9 cellular contexts compared by ENCODE assay signal in genomic region chr17:76191891-76192290, GRCh38. TPM values are rescaled to one million over a fixed set of nuclear protein-coding genes. Genes with fewer than 3 reads are reported as not detected.
DNase-seq lines count a peak whose midpoint lies in the region; ATAC-seq, FAIRE-seq and TF ChIP-seq lines count a peak whose summit lies in the region.
"Had no signal": no experiment of that assay in that cellular context is flagged by ENCODE, and none has a peak within 500 bp of the region (broad histone marks: within the 10 kb centered on the region; RNA-seq: fewer than 3 reads in every experiment).

No MANE protein-coding gene starts in this region.

- peak overlapping the region; percentile 55 for H3K4me2 ChIP-seq in MM.1S (ENCODE audit: low read depth, low read length)

- FAIRE-seq in GM12891 (lab: Jason Lieb, UNC): peak; percentile 83

- H3K4me3 ChIP-seq in MM.1S (ENCODE audit: low read length) (peak overlapping the region; percentile 23), dorsolateral prefrontal cortex (no peak overlapping the region)
- H3K4me3 ChIP-seq in effector memory CD4-positive, alpha-beta T cell (ENCODE audit: insufficient read depth, low read depth, low read length, poor library complexity, severe bottlenecking): peak overlapping the region; percentile 24

- no peaks in the 10 kb centered on the region for H3K36me3 Mint-ChIP-seq in Calu3 (ENCODE audit: insufficient read depth, unreplicated experiment)

- H3K27ac Mint-ChIP-seq in Calu3 (ENCODE audit: unreplicated experiment): no peak overlapping the region

- no peaks in the 10 kb centered on the region for H3K9me2 ChIP-seq in MM.1S (replicated peaks; ENCODE audit: insufficient read depth, low read length)

- peak; percentile 75 for ATAC-seq in GM21447 (IDR thresholded peaks at IDR 0.05; ENCODE audit: unreplicated experiment)

- H3K27ac ChIP-seq in MM.1S (ENCODE audit: low read length) (peak overlapping the region; percentile 93), dorsolateral prefrontal cortex (peak overlapping the region in 1 of 59 donors; percentile 36)
- peak overlapping the region; percentile 70 for H3K27ac ChIP-seq in effector memory CD4-positive, alpha-beta T cell (ENCODE audit: insufficient read depth, low read length, poor library complexity, severe bottlenecking)

- no peak for TF ChIP-seq POLR2A in GM12891 (IDR thresholded peaks at IDR 0.05; ENCODE audit: low read depth, low read length)

- peak overlapping the region; percentile 51 for H3K9ac ChIP-seq in MM.1S (ENCODE audit: low read length)

- no peaks in the 10 kb centered on the region for H3K36me3 ChIP-seq in MM.1S (replicated peaks; ENCODE audit: insufficient read depth, low read length)
- no peaks in the 10 kb centered on the region for H3K36me3 ChIP-seq in effector memory CD4-positive, alpha-beta T cell (ENCODE audit: control insufficient read depth, insufficient read depth, low read length)

- no peaks in the 10 kb centered on the region for H3K9me3 ChIP-seq in MM.1S (replicated peaks; ENCODE audit: insufficient read depth, low read length)
- H3K9me3 ChIP-seq in effector memory CD4-positive, alpha-beta T cell (ENCODE audit: control insufficient read depth, low read length): no peaks in the 10 kb centered on the region

- peaks cover 36% of the 10 kb centered on the region for H3F3A ChIP-seq in MM.1S (ENCODE audit: insufficient read depth, low read length)

- CTCF ChIA-PET in Calu3 (lab: Charles Lee): interaction anchor here (0.7 to 1.0 kb wide), 3 partner anchors 10 to 68 kb away, joined by 3 to 6 read pairs (median 3); no protein-coding TSS in a partner anchor

- intact Hi-C loops in Calu3 (cut with micrococcal nuclease; ENCODE audit: unreplicated experiment): no loop called here
- intact Hi-C loops in dorsolateral prefrontal cortex (cut with DNase I): no loop called here

- 0 out of 2 replicates have a peak overlapping the region, but pooled peaks have one; percentile 9 for H2AFZ ChIP-seq in MM.1S (ENCODE audit: low read length)

- no peaks in the 10 kb centered on the region for H3K9me3 Mint-ChIP-seq in Calu3 (ENCODE audit: low read depth, unreplicated experiment)

- no peaks in the 10 kb centered on the region for H4K20me1 ChIP-seq in MM.1S (ENCODE audit: insufficient read depth, low read length)

- no peaks in the 10 kb centered on the region for H3K27me3 Mint-ChIP-seq in Calu3 (ENCODE audit: unreplicated experiment)

- no peak overlapping the region for H3K4me3 Mint-ChIP-seq in Calu3 (ENCODE audit: low read depth, unreplicated experiment)

- H3K4me1 ChIP-seq in MM.1S (ENCODE audit: low read length): peaks cover 51% of the 10 kb centered on the region
- peaks cover 66% of the 10 kb centered on the region for H3K4me1 ChIP-seq in effector memory CD4-positive, alpha-beta T cell (ENCODE audit: control insufficient read depth, insufficient read depth, low read length, poor library complexity, severe bottlenecking)

- DNase-seq in GM12891 (ENCODE audit: insufficient read length, low spot score) (peak; percentile 40), MM.1S (peak; percentile 90), occipital lobe (lab: John Stamatoyannopoulos, UW) (no peak), Calu3 (no peak), dorsolateral prefrontal cortex (no peak), medulla oblongata (ENCODE audit: extremely low spot score) (no peak)
- peak in 2 of 3 donors; percentile 18 to 27 for DNase-seq in effector memory CD4-positive, alpha-beta T cell
- DNase-seq: NCI-H1092 treated with DMSO at 0.1 percent for 48 hours had no signal

- no peaks in the 10 kb centered on the region for H3K4me1 Mint-ChIP-seq in Calu3 (ENCODE audit: low read depth, unreplicated experiment)

- H3K27me3 ChIP-seq in MM.1S (replicated peaks; ENCODE audit: insufficient read depth, low read length): no peaks in the 10 kb centered on the region
- H3K27me3 ChIP-seq in effector memory CD4-positive, alpha-beta T cell (replicated peaks; ENCODE audit: control insufficient read depth, insufficient read depth, low read length, poor library complexity, severe bottlenecking): no peaks in the 10 kb centered on the region
- H3K27me3 ChIP-seq in dorsolateral prefrontal cortex: no peaks in the 10 kb centered on the region

- TF ChIP-seq CTCF in MM.1S (IDR thresholded peaks at IDR 0.05; ENCODE audit: low read length) (no peak), Calu3 (IDR thresholded peaks at IDR 0.05; ENCODE audit: unreplicated experiment) (no peak), dorsolateral prefrontal cortex (IDR thresholded peaks at IDR 0.05 in 54 of 56, conservative IDR thresholded peaks at IDR 0.05 in 2 of 56; ENCODE audit: low read depth in 1 of 56, partially characterized antibody in 56 of 56) (no peak)

- H3K79me2 ChIP-seq in MM.1S (ENCODE audit: low read length): no peaks in the 10 kb centered on the region

- BruUV-seq in Calu3 (replicated peaks; lab: Mats Ljungman, UMichigan): no TSS peak

TF ChIP-seq in GM12891, 5 proteins besides CTCF, POLR2A, EP300 and RAD21:
- TF ChIP-seq POLR2AphosphoS5 (IDR thresholded peaks at IDR 0.05; ENCODE audit: low read depth, low read length) (no peak), POU2F2 (IDR thresholded peaks at IDR 0.05; ENCODE audit: low read depth, low read length) (no peak), SPI1 (IDR thresholded peaks at IDR 0.05; ENCODE audit: low read depth, low read length) (no peak), PAX5 (IDR thresholded peaks at IDR 0.05; ENCODE audit: insufficient read depth, low read length, severe bottlenecking) (no peak), TAF1 (IDR thresholded peaks at IDR 0.05; ENCODE audit: low read depth, low read length) (no peak)

RNA-seq across cellular contexts. Expression of gene RNF157, which starts 48.4 kb away (rescaled TPM):
- 0.47 TPM for polyA plus RNA-seq in GM12891 (2012; ENCODE audit: low read depth, missing spikeins)
- total RNA-seq in occipital lobe: 17.5 TPM
- 15.3 and 17.6 TPM in 2 replicates for total RNA-seq in Calu3 (2022)
- 100 to 1,000 TPM in 116 of 120 experiments, 10 to 100 TPM in 4; 66.1 to 191 (median 137) TPM for total RNA-seq in dorsolateral prefrontal cortex

RNA-seq across cellular contexts. Expression of gene FOXJ1, which starts 50.8 kb away (rescaled TPM):
- polyA plus RNA-seq in GM12891 (2012; ENCODE audit: low read depth, missing spikeins): 0.09 TPM
- 4.5 TPM for total RNA-seq in occipital lobe
- total RNA-seq in Calu3 (2022): 0.15 TPM in 1 of 2 replicates, not detected in the other
- 10 to 100 TPM in 5 of 120 experiments, 1 to 10 TPM in 102, under 1 TPM in 13; 0.39 to 24.1 (median 2.3) TPM for total RNA-seq in dorsolateral prefrontal cortex

Comparison
In these comparisons a context has a peak if more than half of its experiments do, and no peak if none do; other contexts are left out.
1. DNase-seq: peak in GM12891 (single experiment), MM.1S (single experiment) and effector memory CD4-positive, alpha-beta T cell (2 of 3); none in occipital lobe (single experiment), Calu3 (single experiment), dorsolateral prefrontal cortex (0 of 10) and medulla oblongata (single experiment).
2. H3K4me3 ChIP-seq: peak in MM.1S (single experiment) and effector memory CD4-positive, alpha-beta T cell (single experiment); none in dorsolateral prefrontal cortex (0 of 59).